ENCODE assay signal across 13 cellular contexts in genomic region chr14:61538464-61539022, GRCh38.
DNase-seq lines count a peak whose midpoint lies in the region; ATAC-seq and TF ChIP-seq lines count a peak whose summit lies in the region.
"Had no signal": no experiment of that assay in that cellular context is flagged by ENCODE, and none has a peak within 500 bp of the region (broad histone marks: within the 10 kb centered on the region; RNA-seq: fewer than 3 reads in every experiment).

No MANE protein-coding gene starts in this region.

- peaks cover 77% of the 10 kb centered on the region for H3K36me3 Mint-ChIP-seq in T-helper 1 cell treated with Interleukin-12 subunit alpha and Interleukin-12 subunit beta and Interleukin-4 antibody, amounts not matched to agents 30 μg/mL and 1 μg/mL, for 36 hours (ENCODE audit: low read depth)
- H3K36me3 Mint-ChIP-seq in progenitor cell of endocrine pancreas (ENCODE audit: insufficient read depth): no peaks in the 10 kb centered on the region

- H3K4me3 ChIP-seq in HCT116 (replicated peaks in 1 of 2; ENCODE audit: low read depth in 1 of 2, low read length in 2 of 2): no peak overlapping the region
- H3K4me3 ChIP-seq: gastroesophageal sphincter had no signal

- CTCF ChIA-PET in HCT116 (lab: Charles Lee): no interaction called here

- H3K27ac ChIP-seq in HCT116 (ENCODE audit: low read depth, low read length) (peak overlapping the region; percentile 90; the same call in 1 of the 2 replicates), epithelial cell of prostate (peak overlapping the region; percentile 97)

- peaks cover 55 to 57% of the 10 kb centered on the region in 2 experiments for H3K4me1 ChIP-seq in HCT116 (ENCODE audit: control insufficient read depth in 1 of 2, insufficient read depth in 2 of 2, low read length in 2 of 2)

- RAD21 ChIA-PET in HCT116 (lab: Charles Lee; ENCODE audit: low non-redundant PET in 1 of 2, low total read pairs in 2 of 2, uncharacterized antibody in 2 of 2, unreplicated experiment in 2 of 2): no interaction called here

- H3K27me3 ChIP-seq in HCT116 (ENCODE audit: insufficient read depth, low read length): no peaks in the 10 kb centered on the region
- H3K27me3 ChIP-seq: brain microvascular endothelial cell, gastroesophageal sphincter had no signal

- no peak for DNase-seq in T-helper 1 cell
- DNase-seq in HCT116 (ENCODE audit: low read depth, low spot score): no peak
- no peak for DNase-seq in epithelial cell of prostate (ENCODE audit: low read depth, low spot score)
- no peak for DNase-seq in progenitor cell of endocrine pancreas (ENCODE audit: low spot score, unreplicated experiment)
- DNase-seq in inferior parietal cortex (ENCODE audit: extremely low spot score): no peak
- no peak for DNase-seq in NCI-H1417 (lab: John Stamatoyannopoulos, UW)
- DNase-seq in NCI-H446 (lab: John Stamatoyannopoulos, UW): no peak
- DNase-seq: 8988T; brain microvascular endothelial cell; effector memory CD4-positive, alpha-beta T cell; NCI-H2107 had no signal

- POLR2A ChIA-PET in HCT116 (lab: Charles Lee): interaction anchor here (0.5 to 5.2 kb wide), 3 partner anchors 13 to 156 kb away, joined by 4 to 45 read pairs (median 41); no protein-coding TSS in a partner anchor

- no peak for ATAC-seq in HCT116

- H3K4me3 Mint-ChIP-seq in T-helper 1 cell treated with Interleukin-12 subunit alpha and Interleukin-12 subunit beta and Interleukin-4 antibody, amounts not matched to agents 30 μg/mL and 1 μg/mL, for 36 hours: peak overlapping the region; percentile 1
- H3K4me3 Mint-ChIP-seq in progenitor cell of endocrine pancreas (ENCODE audit: low read depth): no peak overlapping the region

- no peaks in the 10 kb centered on the region for H3K27me3 Mint-ChIP-seq in T-helper 1 cell treated with Interleukin-12 subunit alpha and Interleukin-12 subunit beta and Interleukin-4 antibody, amounts not matched to agents 30 μg/mL and 1 μg/mL, for 36 hours (ENCODE audit: low read depth)
- H3K27me3 Mint-ChIP-seq in progenitor cell of endocrine pancreas: no peaks in the 10 kb centered on the region

- no peak for TF ChIP-seq RAD21 in HCT116 (IDR thresholded peaks at IDR 0.05; ENCODE audit: low read depth)

- no peaks in the 10 kb centered on the region for H3K9me2 ChIP-seq in HCT116 (ENCODE audit: insufficient read depth)

- peaks cover 58% of the 10 kb centered on the region for H3K4me1 Mint-ChIP-seq in T-helper 1 cell treated with Interleukin-12 subunit alpha and Interleukin-12 subunit beta and Interleukin-4 antibody, amounts not matched to agents 30 μg/mL and 1 μg/mL, for 36 hours (ENCODE audit: low read depth)
- peaks cover 33% of the 10 kb centered on the region for H3K4me1 Mint-ChIP-seq in progenitor cell of endocrine pancreas (ENCODE audit: low read depth)

- no peaks in the 10 kb centered on the region for H3K9me3 ChIP-seq in HCT116 (ENCODE audit: control insufficient read depth in 1 of 2, insufficient read depth in 1 of 2, low read depth in 1 of 2, low read length in 2 of 2)
- H3K9me3 ChIP-seq: gastroesophageal sphincter had no signal

- no peaks in the 10 kb centered on the region for H4K20me1 ChIP-seq in HCT116 (ENCODE audit: insufficient read depth)

- peak overlapping the region; percentile 81 for H3K27ac Mint-ChIP-seq in T-helper 1 cell treated with Interleukin-12 subunit alpha and Interleukin-12 subunit beta and Interleukin-4 antibody, amounts not matched to agents 30 μg/mL and 1 μg/mL, for 36 hours
- H3K27ac Mint-ChIP-seq in progenitor cell of endocrine pancreas: peak overlapping the region; percentile 5

- H3K4me2 ChIP-seq in HCT116 (ENCODE audit: low read length): peak overlapping the region; percentile 70

- H3K79me2 ChIP-seq in HCT116 (ENCODE audit: insufficient read depth, low read length): no peaks in the 10 kb centered on the region

- intact Hi-C loops in HCT116 (cut with micrococcal nuclease): no loop called here

- H3K36me3 ChIP-seq in HCT116 (ENCODE audit: control insufficient read depth in 1 of 2, insufficient read depth in 2 of 2, low read length in 2 of 2): no peaks in the 10 kb centered on the region
- H3K36me3 ChIP-seq: brain microvascular endothelial cell, gastroesophageal sphincter had no signal

- no peak overlapping the region for H2AFZ ChIP-seq in HCT116 (ENCODE audit: low read depth, low read length, poor library complexity, severe bottlenecking)

- no peak for TF ChIP-seq POLR2A in HCT116 (IDR thresholded peaks at IDR 0.05; ENCODE audit: borderline replicate concordance, extremely low read depth, insufficient read depth, insufficient read length)

- BruUV-seq in HCT116 (replicated peaks; lab: Mats Ljungman, UMichigan): no TSS peak

- TF ChIP-seq CTCF in HCT116 (IDR thresholded peaks at IDR 0.05 in 2 of 3, conservative IDR thresholded peaks at IDR 0.05 in 1 of 3; ENCODE audit: borderline replicate concordance in 1 of 3, insufficient read depth in 1 of 3, low read depth in 2 of 3, low read length in 2 of 3): no peak
- no peak for TF ChIP-seq CTCF in progenitor cell of endocrine pancreas (IDR thresholded peaks at IDR 0.05; ENCODE audit: unreplicated experiment)

- H3K9me3 Mint-ChIP-seq in T-helper 1 cell treated with Interleukin-12 subunit alpha and Interleukin-12 subunit beta and Interleukin-4 antibody, amounts not matched to agents 30 μg/mL and 1 μg/mL, for 36 hours: no peaks in the 10 kb centered on the region
- H3K9me3 Mint-ChIP-seq in progenitor cell of endocrine pancreas (ENCODE audit: low read depth): no peaks in the 10 kb centered on the region

- peak overlapping the region; percentile 53; the same call in 1 of the 2 replicates for H3K9ac ChIP-seq in HCT116 (ENCODE audit: low read length)

TF ChIP-seq in HCT116, 20 proteins besides CTCF, POLR2A, EP300 and RAD21 (continues in another document):
- TF ChIP-seq ZFX (IDR thresholded peaks at IDR 0.05) (no peak), ELF1 (IDR thresholded peaks at IDR 0.05; ENCODE audit: borderline replicate concordance, low read depth) (no peak), ZNF274 (IDR thresholded peaks at IDR 0.05; ENCODE audit: low read depth, low read length) (no peak), YY1 (IDR thresholded peaks at IDR 0.05; ENCODE audit: extremely low read depth, insufficient replicate concordance, low read depth, low read length) (no peak), SRF (IDR thresholded peaks at IDR 0.05; ENCODE audit: low read depth) (no peak), SIN3A (IDR thresholded peaks at IDR 0.05; ENCODE audit: low read depth) (no peak), ZBTB33 (IDR thresholded peaks at IDR 0.05; ENCODE audit: extremely low read depth, insufficient replicate concordance, low read length) (no peak), EZH2phosphoT487 (IDR thresholded peaks at IDR 0.05; ENCODE audit: borderline replicate concordance) (no peak), POLR2AphosphoS5 (IDR thresholded peaks at IDR 0.05; ENCODE audit: low read depth, low read length) (no peak), EGR1 (IDR thresholded peaks at IDR 0.05; ENCODE audit: low read depth) (no peak), FOSL1 (IDR thresholded peaks at IDR 0.05; ENCODE audit: low read depth) (no peak), REST (IDR thresholded peaks at IDR 0.05; ENCODE audit: low read depth) (no peak), CBX3 (IDR thresholded peaks at IDR 0.05; ENCODE audit: low read depth) (no peak)
- TF ChIP-seq, protein P1, sequence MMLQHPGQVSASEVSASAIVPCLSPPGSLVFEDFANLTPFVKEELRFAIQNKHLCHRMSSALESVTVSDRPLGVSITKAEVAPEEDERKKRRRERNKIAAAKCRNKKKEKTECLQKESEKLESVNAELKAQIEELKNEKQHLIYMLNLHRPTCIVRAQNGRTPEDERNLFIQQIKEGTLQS (IDR thresholded peaks at IDR 0.05): no peak
- TF ChIP-seq, protein P2, sequence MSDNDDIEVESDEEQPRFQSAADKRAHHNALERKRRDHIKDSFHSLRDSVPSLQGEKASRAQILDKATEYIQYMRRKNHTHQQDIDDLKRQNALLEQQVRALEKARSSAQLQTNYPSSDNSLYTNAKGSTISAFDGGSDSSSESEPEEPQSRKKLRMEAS (IDR thresholded peaks at IDR 0.05): no peak
